In the genomic region with DNA sequence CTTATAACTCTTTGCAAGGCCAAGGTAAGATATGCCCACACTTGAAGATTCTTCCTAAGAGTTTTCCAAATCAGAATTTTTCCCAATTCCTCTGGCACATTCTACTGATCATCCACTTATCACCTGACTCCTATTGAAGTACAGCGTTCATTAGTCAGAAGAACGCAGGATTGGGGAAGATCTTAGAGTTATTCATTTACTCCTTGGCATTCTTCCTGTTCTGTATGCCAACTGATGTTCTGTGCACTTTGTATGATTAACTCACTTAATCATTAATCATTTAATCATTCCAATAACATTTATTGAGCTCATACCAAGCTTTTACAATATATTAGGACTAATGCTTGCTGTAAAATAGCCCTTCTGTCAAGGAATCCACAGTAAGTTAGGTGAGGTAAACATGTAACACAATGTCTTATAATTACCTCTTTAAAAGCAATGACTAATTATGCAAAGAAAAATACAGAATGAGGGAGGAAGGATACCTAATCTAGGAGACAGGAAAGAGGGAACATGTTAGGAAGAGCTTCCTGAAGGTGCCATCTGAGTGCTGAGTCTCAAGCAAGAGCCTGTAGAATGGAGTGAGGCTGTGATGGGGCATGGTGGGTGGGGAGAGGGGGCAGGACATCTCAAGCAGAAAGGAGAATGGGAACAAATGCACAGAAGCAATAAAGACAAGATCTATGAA, we compare ENCODE assay signal across 10 cellular contexts.
"Had no signal": no experiment of that assay in that cellular context is flagged by ENCODE, and none has a peak within 500 bp of the region (broad histone marks: within the 10 kb centered on the region; RNA-seq: fewer than 3 reads in every experiment).

No MANE protein-coding gene starts in this region.

- H3K36me3 ChIP-seq: esophagus muscularis mucosa, SJCRH30, tibial nerve had no signal

- H3K27ac Mint-ChIP-seq: activated naive CD8-positive, alpha-beta T cell; activated T-cell treated with anti-CD3 and anti-CD28 coated beads, Interleukin-2, amount 50 U/mL, for 24 hours; natural killer cell; stimulated activated effector memory CD8-positive, alpha-beta T cell treated with anti-CD3 and anti-CD28 coated beads, Interleukin-12 subunit alpha, Interleukin-12 subunit beta, amount 100 ng/mL, for 72 hours had no signal

- H3K4me1 ChIP-seq: esophagus muscularis mucosa, tibial nerve had no signal

- H3K27ac ChIP-seq: esophagus muscularis mucosa, SJCRH30, tibial nerve had no signal

- H3K4me3 Mint-ChIP-seq: activated naive CD8-positive, alpha-beta T cell; activated T-cell treated with anti-CD3 and anti-CD28 coated beads, Interleukin-2, amount 50 U/mL, for 24 hours; natural killer cell; stimulated activated effector memory CD8-positive, alpha-beta T cell treated with anti-CD3 and anti-CD28 coated beads, Interleukin-12 subunit alpha, Interleukin-12 subunit beta, amount 100 ng/mL, for 72 hours had no signal

- H3K27me3 ChIP-seq: esophagus muscularis mucosa, SJCRH30, tibial nerve had no signal

- DNase-seq: activated CD4-positive, alpha-beta T cell treated with anti-CD3 and anti-CD28 coated beads, Interleukin-2, amount 50 U/mL, for 4 hours; activated effector memory CD4-positive, alpha-beta T cell treated with anti-CD3 and anti-CD28 coated beads, Interleukin-2, amount 50 U/mL, for 16 hours; activated T-cell treated with anti-CD3 and anti-CD28 coated beads, Interleukin-2, amount 50 U/mL, for 24 hours; islet precursor cell; natural killer cell; SJCRH30 had no signal

- H3K9me3 Mint-ChIP-seq: activated T-cell treated with anti-CD3 and anti-CD28 coated beads, Interleukin-2, amount 50 U/mL, for 24 hours; natural killer cell; stimulated activated effector memory CD8-positive, alpha-beta T cell treated with anti-CD3 and anti-CD28 coated beads, Interleukin-12 subunit alpha, Interleukin-12 subunit beta, amount 100 ng/mL, for 72 hours had no signal

- H3K4me1 Mint-ChIP-seq: stimulated activated effector memory CD8-positive, alpha-beta T cell treated with anti-CD3 and anti-CD28 coated beads, Interleukin-12 subunit alpha, Interleukin-12 subunit beta, amount 100 ng/mL, for 72 hours had no signal

- H3K9me3 ChIP-seq: esophagus muscularis mucosa, SJCRH30, tibial nerve had no signal

- H3K4me3 ChIP-seq: esophagus muscularis mucosa, SJCRH30, tibial nerve had no signal

- H3K36me3 Mint-ChIP-seq: activated naive CD8-positive, alpha-beta T cell; natural killer cell; stimulated activated effector memory CD8-positive, alpha-beta T cell treated with anti-CD3 and anti-CD28 coated beads, Interleukin-12 subunit alpha, Interleukin-12 subunit beta, amount 100 ng/mL, for 72 hours had no signal
